In the genomic region with DNA sequence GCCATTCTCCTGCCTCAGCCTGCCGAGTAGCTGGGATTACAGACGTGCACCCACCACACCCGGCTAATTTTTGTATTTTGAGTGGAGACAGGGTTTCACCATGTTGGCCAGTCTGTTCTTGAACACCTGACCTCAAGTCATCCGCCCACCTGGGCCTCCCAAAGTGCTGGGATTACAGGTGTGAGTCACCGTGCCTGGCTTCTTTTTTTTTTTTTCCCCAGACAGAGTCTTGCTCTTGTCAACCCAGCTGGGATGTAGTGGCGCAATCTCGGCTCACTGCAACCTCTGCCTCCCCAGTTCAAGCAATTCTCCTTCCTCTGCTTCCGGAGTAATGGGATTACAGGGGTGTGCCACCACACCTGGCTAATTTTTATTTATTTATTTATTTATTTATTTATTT, we compare ENCODE assay signal across 7 cellular contexts. TPM values are rescaled to one million over a fixed set of nuclear protein-coding genes. Genes with fewer than 3 reads are reported as not detected.
DNase-seq lines count a peak whose midpoint lies in the region; TF ChIP-seq lines count a peak whose summit lies in the region.
"Not testable (repeated sequence)": the region's sequence is repeated elsewhere in the genome, so short reads cannot be mapped to it uniquely, and the experiment has no call there.

No MANE protein-coding gene starts in this region.

- in situ Hi-C loops in mammary epithelial cell (cut with MboI; ENCODE audit: low sequenced_read_pairs in 2 of 2), result not testable (repeated sequence)

- 90% methylated on average over 2 of the region's 8 CpGs for WGBS in mammary epithelial cell (ENCODE audit: low coverage, missing lambda C conversion rate)
- no CpG with 5 or more reads among the region's 8 CpGs for WGBS in mesendoderm (ENCODE audit: extremely low coverage, insufficient coverage, low lambda C conversion rate)

- not testable (repeated sequence) for H3K79me1 ChIP-seq in mesendoderm (ENCODE audit: low read length)

- H2BK5ac ChIP-seq in mesendoderm (ENCODE audit: low read length), result not testable (repeated sequence)

- not testable (repeated sequence) for H4K20me1 ChIP-seq in mammary epithelial cell (ENCODE audit: insufficient read depth, low read length)

- H3K4me1 ChIP-seq in mammary epithelial cell (ENCODE audit: insufficient read depth, low read length); mesendoderm (ENCODE audit: control insufficient read depth, low read depth, low read length): not testable (repeated sequence)

- not testable (repeated sequence) for H3K27ac ChIP-seq in mammary epithelial cell (ENCODE audit: insufficient read depth, low read depth, low read length); mesendoderm (ENCODE audit: low read depth, low read length)

- not testable (repeated sequence) for H4K5ac ChIP-seq in mesendoderm (ENCODE audit: low read length)

- not testable (repeated sequence) for H3K4ac ChIP-seq in mesendoderm (ENCODE audit: low read depth, low read length)

- H2BK15ac ChIP-seq in mesendoderm (replicated peaks; ENCODE audit: low read depth), result not testable (repeated sequence)

- H3K79me2 ChIP-seq in mammary epithelial cell (ENCODE audit: insufficient read depth, low read length); mesendoderm (ENCODE audit: control insufficient read depth, insufficient read depth, low read length): not testable (repeated sequence)

- not testable (repeated sequence) for BruUV-seq in mammary epithelial cell (replicated peaks; lab: Mats Ljungman, UMichigan)

- not testable (repeated sequence) for H3K4me3 ChIP-seq in AG10803 (ENCODE audit: low read length); mammary epithelial cell (replicated peaks in 1 of 3; ENCODE audit: insufficient read depth in 1 of 3, low read depth in 2 of 3, low read length in 3 of 3); fibroblast of pulmonary artery (replicated peaks; ENCODE audit: low read depth, low read length); mesendoderm (ENCODE audit: low read length)

- not testable (repeated sequence) for H3K9me3 ChIP-seq in mammary epithelial cell (replicated peaks; ENCODE audit: insufficient read depth, low read length)

- not testable (repeated sequence) for H3K9ac ChIP-seq in mammary epithelial cell (ENCODE audit: insufficient read depth, low read length); mesendoderm (ENCODE audit: low read length)

- not testable (repeated sequence) for H3K4me2 ChIP-seq in mammary epithelial cell (ENCODE audit: insufficient read depth, low read depth, low read length); mesendoderm (ENCODE audit: low read length)

- intact Hi-C loops in mammary epithelial cell (cut with micrococcal nuclease), result not testable (repeated sequence)

- not testable (repeated sequence) for H2BK120ac ChIP-seq in mesendoderm (ENCODE audit: low read depth, low read length)

- peak; percentile 13 for DNase-seq in AG10803 (ENCODE audit: low read depth)
- peak; percentile 6 for DNase-seq in H4 (ENCODE audit: low spot score)
- DNase-seq in LHCN-M2 (ENCODE audit: low read depth), result peak; percentile 32
- DNase-seq in activated CD4-positive, alpha-beta T cell treated with anti-CD3 and anti-CD28 coated beads for 48 hours, result peak; percentile 7
- peak; percentile 46 for DNase-seq in mammary epithelial cell
- DNase-seq in fibroblast of pulmonary artery (ENCODE audit: low read depth), result peak; percentile 44
- peak; percentile 8 for DNase-seq in mesendoderm

- CTCF ChIA-PET in mammary epithelial cell (lab: Charles Lee; ENCODE audit: low non-redundant PET), result not testable (repeated sequence)

- not testable (repeated sequence) for H3K18ac ChIP-seq in mesendoderm (ENCODE audit: low read length)

- not testable (repeated sequence) for H2AK5ac ChIP-seq in mesendoderm (ENCODE audit: low read length)

- H3K23ac ChIP-seq in mesendoderm (ENCODE audit: low read length), result not testable (repeated sequence)

- H4K8ac ChIP-seq in mesendoderm (ENCODE audit: low read depth, low read length), result not testable (repeated sequence)

- H3K56ac ChIP-seq in mesendoderm (ENCODE audit: low read length), result not testable (repeated sequence)

- TF ChIP-seq CTCF in AG10803 (conservative IDR thresholded peaks at IDR 0.05; ENCODE audit: low read length); mammary epithelial cell (conservative IDR thresholded peaks at IDR 0.05 in 1 of 2, IDR thresholded peaks at IDR 0.05 in 1 of 2; ENCODE audit: extremely low read depth in 1 of 2, insufficient read depth in 1 of 2, low read depth in 1 of 2, low read length in 2 of 2); fibroblast of pulmonary artery (IDR thresholded peaks at IDR 0.05; ENCODE audit: low read length, missing control alignments): not testable (repeated sequence)

- not testable (repeated sequence) for H3K27me3 ChIP-seq in mammary epithelial cell (ENCODE audit: insufficient read depth, low read length); mesendoderm (ENCODE audit: insufficient read depth, low read length, poor library complexity)

- H3K36me3 ChIP-seq in mammary epithelial cell (ENCODE audit: insufficient read depth, low read length) (peaks cover 69% of the 10 kb centered on the region), mesendoderm (ENCODE audit: control insufficient read depth, insufficient read depth, low read length) (peaks cover 23% of the 10 kb centered on the region)

- not testable (repeated sequence) for H2AFZ ChIP-seq in mammary epithelial cell (ENCODE audit: low read depth, low read length)

- dilution Hi-C loops in mammary epithelial cell (cut with HindIII; ENCODE audit: low sequenced_read_pairs), result not testable (repeated sequence)

RNA-seq across cellular contexts. Expression of a gene that starts 51.5 kb away (rescaled TPM):
- 65.3 and 88.4 TPM in 2 replicates for total RNA-seq in H4 (2014; rRNA removed; shearing (Covaris generic))
- total RNA-seq in LHCN-M2 (2014; rRNA removed), result 204 and 212 TPM in 2 replicates
- polyA plus RNA-seq in LHCN-M2 (2012), result 108 TPM
- total RNA-seq in mammary epithelial cell, result 100 to 1,000 TPM; 157 to 175 TPM
- 90.0 TPM for polyA plus RNA-seq in mammary epithelial cell
- 201 TPM for polyA minus RNA-seq in mammary epithelial cell
- 222 TPM for polyA plus RNA-seq in mesendoderm (2013, experiment 1 of 2)
- polyA plus RNA-seq in mesendoderm (2013, experiment 2 of 2), result 222 TPM
